In genomic region chr15:53833134-53833624, GRCh38 we compare ENCODE assay signal across 11 cellular contexts.
DNase-seq lines count a peak whose midpoint lies in the region; ATAC-seq and TF ChIP-seq lines count a peak whose summit lies in the region.
"Had no signal": no experiment of that assay in that cellular context is flagged by ENCODE, and none has a peak within 500 bp of the region (broad histone marks: within the 10 kb centered on the region; RNA-seq: fewer than 3 reads in every experiment).

No MANE protein-coding gene starts in this region.

- peak overlapping the region; percentile 29 for H2BK120ac ChIP-seq in trophoblast cell (ENCODE audit: insufficient read depth, low read length, poor library complexity)

- peaks cover 11% of the 10 kb centered on the region for H3K36me3 Mint-ChIP-seq in Calu3 (ENCODE audit: insufficient read depth, unreplicated experiment)
- no peaks in the 10 kb centered on the region for H3K36me3 Mint-ChIP-seq in activated T-cell treated with anti-CD3 and anti-CD28 coated beads, Interleukin-2, amount 50 U/mL, for 4 hours (ENCODE audit: insufficient read depth)
- H3K36me3 Mint-ChIP-seq: activated naive CD8-positive, alpha-beta T cell treated with anti-CD3 and anti-CD28 coated beads for 36 hours; immature natural killer cell had no signal

- no peak overlapping the region for H3K4me2 ChIP-seq in trophoblast cell (ENCODE audit: low read length)

- H3K4me1 Mint-ChIP-seq in Calu3 (ENCODE audit: low read depth, unreplicated experiment), result peaks cover 73% of the 10 kb centered on the region
- no peaks in the 10 kb centered on the region for H3K4me1 Mint-ChIP-seq in activated T-cell treated with anti-CD3 and anti-CD28 coated beads, Interleukin-2, amount 50 U/mL, for 4 hours (ENCODE audit: low read depth)
- H3K4me1 Mint-ChIP-seq: activated naive CD8-positive, alpha-beta T cell treated with anti-CD3 and anti-CD28 coated beads for 36 hours; immature natural killer cell had no signal

- H3K27me3 ChIP-seq in gastroesophageal sphincter (no peaks in the 10 kb centered on the region), trophoblast cell (ENCODE audit: insufficient read depth, low read length) (no peaks in the 10 kb centered on the region), psoas muscle (ENCODE audit: insufficient read depth in 3 of 3, low read length in 2 of 3) (no peaks in the 10 kb centered on the region)

- CTCF ChIA-PET in Calu3 (lab: Charles Lee), result no interaction called here

- no peak for TF ChIP-seq EP300 in gastroesophageal sphincter (IDR thresholded peaks at IDR 0.05)

- H3K4me3 Mint-ChIP-seq in Calu3 (ENCODE audit: low read depth, unreplicated experiment), result no peak overlapping the region
- no peak overlapping the region for H3K4me3 Mint-ChIP-seq in activated T-cell treated with anti-CD3 and anti-CD28 coated beads, Interleukin-2, amount 50 U/mL, for 4 hours
- H3K4me3 Mint-ChIP-seq: activated naive CD8-positive, alpha-beta T cell treated with anti-CD3 and anti-CD28 coated beads for 36 hours; immature natural killer cell had no signal

- no peak overlapping the region for H2BK12ac ChIP-seq in trophoblast cell (ENCODE audit: low read length)

- intact Hi-C loops in Calu3 (cut with micrococcal nuclease; ENCODE audit: unreplicated experiment) (no loop called here), psoas muscle (cut with DNase I) (no loop called here)

- H3K9me3 ChIP-seq in gastroesophageal sphincter (no peaks in the 10 kb centered on the region), trophoblast cell (ENCODE audit: insufficient read depth, low read depth, low read length) (no peaks in the 10 kb centered on the region), psoas muscle (no peaks in the 10 kb centered on the region)

- no peak overlapping the region for H2AK5ac ChIP-seq in trophoblast cell (ENCODE audit: low read length)

- no peak overlapping the region for H3K14ac ChIP-seq in trophoblast cell (ENCODE audit: low read length)

- ATAC-seq in gastroesophageal sphincter (peak; percentile 25), psoas muscle (no peak)
- ATAC-seq in activated T-cell treated with anti-CD3 and anti-CD28 coated beads, Interleukin-2, amount 50 U/mL, for 4 hours, result no peak

- peaks cover 2% of the 10 kb centered on the region for H3K9me3 Mint-ChIP-seq in Calu3 (ENCODE audit: low read depth, unreplicated experiment)
- H3K9me3 Mint-ChIP-seq in activated T-cell treated with anti-CD3 and anti-CD28 coated beads, Interleukin-2, amount 50 U/mL, for 4 hours, result no peaks in the 10 kb centered on the region
- H3K9me3 Mint-ChIP-seq: activated naive CD8-positive, alpha-beta T cell treated with anti-CD3 and anti-CD28 coated beads for 36 hours had no signal

- 10 to 19% methylated on average over 4 of the region's 4 CpGs for WGBS in gastroesophageal sphincter (ENCODE audit: low coverage in 1 of 2), 2 donors
- no CpG with 5 or more reads among the region's 4 CpGs for WGBS in trophoblast cell (ENCODE audit: extremely low coverage, insufficient coverage, insufficient read length)
- WGBS in psoas muscle, 3 donors, result 10 to 23% (median 18%) methylated on average over 4 of the region's 4 CpGs

- peak overlapping the region; percentile 88 for H2BK5ac ChIP-seq in trophoblast cell (ENCODE audit: low read depth, low read length, poor library complexity)

- no peak overlapping the region for H3K9ac ChIP-seq in trophoblast cell (ENCODE audit: low read length)

- no peak for TF ChIP-seq POLR2A in gastroesophageal sphincter (IDR thresholded peaks at IDR 0.05)

- H3K4me3 ChIP-seq in gastroesophageal sphincter (no peak overlapping the region), trophoblast cell (ENCODE audit: low read depth, low read length) (no peak overlapping the region), psoas muscle (no peak overlapping the region)

- H4K8ac ChIP-seq in trophoblast cell (ENCODE audit: low read depth, low read length), result no peak overlapping the region

- peak overlapping the region; percentile 56 for H4K91ac ChIP-seq in trophoblast cell (ENCODE audit: low read depth, low read length)

- no peak overlapping the region for H3K4ac ChIP-seq in trophoblast cell (ENCODE audit: low read depth, low read length)

- no TSS peak for BruUV-seq in Calu3 (replicated peaks; lab: Mats Ljungman, UMichigan)

- H3K27me3 Mint-ChIP-seq in Calu3 (ENCODE audit: unreplicated experiment), result no peaks in the 10 kb centered on the region
- H3K27me3 Mint-ChIP-seq in activated T-cell treated with anti-CD3 and anti-CD28 coated beads, Interleukin-2, amount 50 U/mL, for 4 hours (ENCODE audit: low read depth), result peaks cover 4% of the 10 kb centered on the region

- H3K23ac ChIP-seq in trophoblast cell (ENCODE audit: low read length), result no peak overlapping the region

- no peak for DNase-seq in Calu3
- DNase-seq in NCI-H69 (lab: John Stamatoyannopoulos, UW), result peak; percentile 91
- DNase-seq in trophoblast cell, result peak; percentile 27 to 65
- DNase-seq in activated T-cell treated with anti-CD3 and anti-CD28 coated beads, Interleukin-2, amount 50 U/mL, for 4 hours, result no peak
- no peak for DNase-seq in dedifferentiated amniotic fluid mesenchymal stem cell (ENCODE audit: extremely low spot score)
- DNase-seq in HCEC 1CT, result no peak
- no peak for DNase-seq in psoas muscle
- DNase-seq: activated CD4-positive, alpha-beta T cell treated with anti-CD3 and anti-CD28 coated beads, Interleukin-2, amount 50 U/mL, for 48 hours; activated naive CD8-positive, alpha-beta T cell treated with anti-CD3 and anti-CD28 coated beads for 36 hours; immature natural killer cell had no signal

- no peak overlapping the region for H2AFZ ChIP-seq in trophoblast cell (ENCODE audit: insufficient read depth, low read length, poor library complexity)

- H3K79me2 ChIP-seq in trophoblast cell (ENCODE audit: control insufficient read depth, insufficient read depth, low read length, poor library complexity), result peaks cover 2% of the 10 kb centered on the region

- H3K18ac ChIP-seq in trophoblast cell (ENCODE audit: low read length), result no peak overlapping the region

- no peak for TF ChIP-seq CTCF in Calu3 (IDR thresholded peaks at IDR 0.05; ENCODE audit: unreplicated experiment)
- no peak for TF ChIP-seq CTCF in gastroesophageal sphincter (IDR thresholded peaks at IDR 0.05)
- TF ChIP-seq CTCF in psoas muscle (IDR thresholded peaks at IDR 0.05), result no peak

- H3K79me1 ChIP-seq in trophoblast cell (ENCODE audit: low read length), result peaks cover 44% of the 10 kb centered on the region

- no peak overlapping the region for H4K12ac ChIP-seq in trophoblast cell (ENCODE audit: low read depth, low read length)

- H3K36me3 ChIP-seq in gastroesophageal sphincter, result no peaks in the 10 kb centered on the region
- H3K36me3 ChIP-seq in trophoblast cell (ENCODE audit: control insufficient read depth in 1 of 2, insufficient read depth in 2 of 2, low read length in 2 of 2), result no peaks in the 10 kb centered on the region
- no peaks in the 10 kb centered on the region for H3K36me3 ChIP-seq in psoas muscle (ENCODE audit: insufficient read depth in 1 of 2, low read depth in 1 of 2)

- H3K4me1 ChIP-seq in gastroesophageal sphincter (peaks cover 5 to 37% (median 6%) of the 10 kb centered on the region in 3 donors), trophoblast cell (ENCODE audit: control insufficient read depth in 1 of 2, insufficient read depth in 2 of 2, low read length in 2 of 2) (peaks cover 6 to 20% of the 10 kb centered on the region in 2 experiments), psoas muscle (no peaks in the 10 kb centered on the region)

- peak overlapping the region; percentile 66 for H3K27ac Mint-ChIP-seq in Calu3 (ENCODE audit: unreplicated experiment)
- H3K27ac Mint-ChIP-seq: activated naive CD8-positive, alpha-beta T cell treated with anti-CD3 and anti-CD28 coated beads for 36 hours; immature natural killer cell had no signal

- peak overlapping the region in 2 of 4 donors; percentile 11 to 33 for H3K27ac ChIP-seq in gastroesophageal sphincter
- peak overlapping the region; percentile 96 for H3K27ac ChIP-seq in trophoblast cell (ENCODE audit: low read depth, low read length)
- H3K27ac ChIP-seq in psoas muscle, result no peak overlapping the region

Comparison
In these comparisons a context has a peak if more than half of its experiments do, and no peak if none do; other contexts are left out.
1. DNase-seq: peak in NCI-H69 (single experiment) and trophoblast cell (2 of 2); none in Calu3 (single experiment), activated T-cell treated with anti-CD3 and anti-CD28 coated beads, Interleukin-2, amount 50 U/mL, for 4 hours (single experiment), dedifferentiated amniotic fluid mesenchymal stem cell (single experiment), HCEC 1CT (single experiment) and psoas muscle (0 of 2).